ENCODE assay signal across 8 cellular contexts in genomic region chr1:151060241-151061011, GRCh38. TPM values are rescaled to one million over a fixed set of nuclear protein-coding genes. Genes with fewer than 3 reads are reported as not detected.
DNase-seq lines count a peak whose midpoint lies in the region; ATAC-seq and TF ChIP-seq lines count a peak whose summit lies in the region.

TSS of gene MLLT11 (plus strand) at chr1:151060397. CDS start at chr1:151067225, 6,828 bp downstream.

- DNase-seq in AG10803 (ENCODE audit: low read depth), result peak; percentile 40
- DNase-seq in HAP-1 (ENCODE audit: low spot score in 2 of 2), result peak; percentile 89 to 91
- DNase-seq in NCI-H82 treated with DMSO at 0.1 percent for 48 hours (lab: John Stamatoyannopoulos, UW; ENCODE audit: unreplicated experiment), result peak; percentile 89
- peak in 56 of 58 donors; percentile 10 to 83 (median 52) for DNase-seq in anterior cingulate cortex (lab: John Stamatoyannopoulos, UW)
- peak; percentile 27 to 68 for DNase-seq in heart right ventricle
- DNase-seq in osteocyte (ENCODE audit: extremely low spot score, unreplicated experiment), result no peak

- H3K36me3 Mint-ChIP-seq in osteocyte (ENCODE audit: unreplicated experiment), result peaks cover 11% of the 10 kb centered on the region

- H3K9me3 Mint-ChIP-seq in osteocyte (ENCODE audit: unreplicated experiment), result no peaks in the 10 kb centered on the region

- no peaks in the 10 kb centered on the region for H3K27me3 Mint-ChIP-seq in osteocyte (ENCODE audit: unreplicated experiment)

- H3K4me1 Mint-ChIP-seq in osteocyte (ENCODE audit: unreplicated experiment), result peaks cover 60% of the 10 kb centered on the region

- ATAC-seq in heart right ventricle (peak; percentile 39 to 72 (median 60)), GM18520 (IDR thresholded peaks at IDR 0.05; ENCODE audit: unreplicated experiment) (no peak), GM19452 (IDR thresholded peaks at IDR 0.05; ENCODE audit: unreplicated experiment) (no peak)

- peak within 1 kb of the TSS; percentile 80 to 100 (median 97) for H3K27ac ChIP-seq in heart right ventricle

- no peak for TF ChIP-seq CTCF in AG10803 (conservative IDR thresholded peaks at IDR 0.05; ENCODE audit: low read length)
- no peak for TF ChIP-seq CTCF in heart right ventricle (IDR thresholded peaks at IDR 0.05)
- peak; percentile 7 for TF ChIP-seq CTCF in osteocyte (IDR thresholded peaks at IDR 0.05)

- peak within 1 kb of the TSS; percentile 88 for H3K27ac Mint-ChIP-seq in osteocyte (ENCODE audit: unreplicated experiment)

- H3K4me1 ChIP-seq in HAP-1 (peaks cover 19% of the 10 kb centered on the region), heart right ventricle (peaks cover 16 to 58% (median 37%) of the 10 kb centered on the region in 9 donors)

- peak within 1 kb of the TSS; percentile 83 for H3K4me3 Mint-ChIP-seq in osteocyte (ENCODE audit: unreplicated experiment)

- H3K36me3 ChIP-seq in HAP-1 (replicated peaks), result peaks cover 25% of the 10 kb centered on the region
- H3K36me3 ChIP-seq in heart right ventricle, result peaks cover 0 to 20% (median 3%) of the 10 kb centered on the region in 9 donors

- H3K9me3 ChIP-seq in HAP-1 (no peaks in the 10 kb centered on the region), heart right ventricle (no peaks in the 10 kb centered on the region)

- intact Hi-C loops in heart right ventricle (cut with DNase I), result loop anchor here in 2 of 10 donors (1.0 to 5.0 kb wide), 2 partner anchors 10 to 53 kb away; partner anchors contain the start of genes GABPB2 (in 1 of the 2), MINDY1 (in 1 of the 2) and PRUNE1 (in 1 of the 2)

- no peaks in the 10 kb centered on the region for H3K27me3 ChIP-seq in HAP-1 (ENCODE audit: low read depth)
- no peaks in the 10 kb centered on the region for H3K27me3 ChIP-seq in heart right ventricle

- 1 to 5% methylated on average over 13 of the region's 13 CpGs for WGBS in heart right ventricle, 2 donors

- in situ Hi-C loops in HAP-1 (cut with MboI; ENCODE audit: low sequenced_read_pairs), result no loop called here

- H3K4me3 ChIP-seq in AG10803 (ENCODE audit: low read length) (peak within 1 kb of the TSS; percentile 95), HAP-1 (peak within 1 kb of the TSS; percentile 97), heart right ventricle (peak within 1 kb of the TSS; percentile 47 to 93 (median 79))

RNA-seq across cellular contexts. Expression of gene MLLT11, which starts in this region (rescaled TPM):
- total RNA-seq in heart right ventricle, result 10 to 100 TPM in 7 of 10 donors, 1 to 10 TPM in 3; 1.4 to 57.8 (median 28.1) TPM
- 10 to 100 TPM in 1 of 2 donors, 1 to 10 TPM in 1; 4.9 to 11.3 TPM for polyA plus RNA-seq in heart right ventricle
- total RNA-seq in osteocyte, result 21.0 and 22.1 TPM in 2 replicates

Comparison
In these comparisons a context has a peak if more than half of its experiments do, and no peak if none do; other contexts are left out.
1. ATAC-seq: peak in heart right ventricle (8 of 8); none in GM18520 (single experiment) and GM19452 (single experiment).
2. Peak in every context shown above with its lines, with median percentiles within 50 percentile points of each other: H3K4me3 ChIP-seq.